Comparison of ENCODE assay signal across 8 cellular contexts in genomic region chr19:37719111-37719926, GRCh38. TPM values are rescaled to one million over a fixed set of nuclear protein-coding genes. Genes with fewer than 3 reads are reported as not detected.
DNase-seq lines count a peak whose midpoint lies in the region; ATAC-seq and TF ChIP-seq lines count a peak whose summit lies in the region.

TSS of gene ZNF607 (minus strand) at chr19:37719761. CDS start at chr19:37711618, 8,143 bp downstream.

- H3K36me3 Mint-ChIP-seq in naive thymus-derived CD4-positive, alpha-beta T cell, result peaks cover 5 to 29% (median 19%) of the 10 kb centered on the region in 5 donors
- H3K36me3 Mint-ChIP-seq in stimulated activated memory B cell treated with anti-CD40 and anti-IgM and Interleukin-4, amounts not matched to agents 10 μg/mL and 1 μg/mL and 100 μg/mL, for 72 hours, result peaks cover 19% of the 10 kb centered on the region

- H3K27me3 Mint-ChIP-seq in naive thymus-derived CD4-positive, alpha-beta T cell, result peaks cover 0 to 5% (median 0%) of the 10 kb centered on the region in 5 donors
- no peaks in the 10 kb centered on the region for H3K27me3 Mint-ChIP-seq in stimulated activated memory B cell treated with anti-CD40 and anti-IgM and Interleukin-4, amounts not matched to agents 10 μg/mL and 1 μg/mL and 100 μg/mL, for 72 hours

- H3K36me3 ChIP-seq in fibroblast of lung (ENCODE audit: control insufficient read depth, insufficient read depth, low read length), result no peaks in the 10 kb centered on the region
- H3K36me3 ChIP-seq in naive thymus-derived CD4-positive, alpha-beta T cell (ENCODE audit: control insufficient read depth in 2 of 3, insufficient read depth in 3 of 3, low read length in 3 of 3), result peaks cover 0 to 4% (median 0%) of the 10 kb centered on the region in 3 experiments

- H3K27me3 ChIP-seq in fibroblast of lung (ENCODE audit: control insufficient read depth, insufficient read depth, low read length), result no peaks in the 10 kb centered on the region
- no peaks in the 10 kb centered on the region for H3K27me3 ChIP-seq in naive thymus-derived CD4-positive, alpha-beta T cell (ENCODE audit: control insufficient read depth in 2 of 2, insufficient read depth in 2 of 2, low read length in 2 of 2)

- intact Hi-C loops in naive thymus-derived CD4-positive, alpha-beta T cell (cut with micrococcal nuclease), result loop anchor here (1.0 to 2.0 kb wide), 6 partner anchors 27 to 250 kb away; partner anchors contain the start of genes ZFP30 (in 2 of the 2), ZNF573 (in 2 of the 2), ZNF540 (in 1 of the 2) and ZNF570 (in 1 of the 2)

- H3K4me1 Mint-ChIP-seq in naive thymus-derived CD4-positive, alpha-beta T cell, result peaks cover 7 to 17% (median 10%) of the 10 kb centered on the region in 7 donors
- peaks cover 10% of the 10 kb centered on the region for H3K4me1 Mint-ChIP-seq in stimulated activated memory B cell treated with anti-CD40 and anti-IgM and Interleukin-4, amounts not matched to agents 10 μg/mL and 1 μg/mL and 100 μg/mL, for 72 hours

- peak within 1 kb of the TSS; percentile 90 to 97 (median 94) for H3K4me3 ChIP-seq in fibroblast of lung (replicated peaks in 1 of 4; ENCODE audit: control extremely low read depth in 1 of 4, insufficient read depth in 1 of 4, low read depth in 3 of 4, low read length in 4 of 4)
- H3K4me3 ChIP-seq in naive thymus-derived CD4-positive, alpha-beta T cell (ENCODE audit: low read length), result peak within 1 kb of the TSS; percentile 63

- peak within 1 kb of the TSS; percentile 95 for H2AFZ ChIP-seq in fibroblast of lung (ENCODE audit: low read length)

- TF ChIP-seq CTCF in GM20000 (IDR thresholded peaks at IDR 0.05; ENCODE audit: extremely low read depth, missing control alignments) (peak; percentile 60), fibroblast of lung (conservative IDR thresholded peaks at IDR 0.05 in 1 of 2, IDR thresholded peaks at IDR 0.05 in 1 of 2; ENCODE audit: low read depth in 1 of 2, low read length in 2 of 2) (peak; percentile 74 to 81)

- DNase-seq in COLO668 (lab: John Stamatoyannopoulos, UW; ENCODE audit: unreplicated experiment) (peak; percentile 95), GM20000 (ENCODE audit: low spot score) (peak; percentile 96), HUDEP-2 (lab: John Stamatoyannopoulos, UW; ENCODE audit: unreplicated experiment in 76 of 76) (peak in 74 of 76 experiments; percentile 15 to 93 (median 83)), OCI-M2 (lab: John Stamatoyannopoulos, UW; ENCODE audit: unreplicated experiment) (peak; percentile 98), activated T-helper 1 cell treated with Interleukin-2 at 50 U/mL for 16 hours (ENCODE audit: low read depth) (peak; percentile 67), fibroblast of lung (ENCODE audit: low read depth in 2 of 2) (peak; percentile 85 to 93)
- peak; percentile 43 to 80 (median 70) for DNase-seq in naive thymus-derived CD4-positive, alpha-beta T cell

- peak within 1 kb of the TSS; percentile 80 for H3K4me2 ChIP-seq in fibroblast of lung (ENCODE audit: extremely low read depth, insufficient read depth, low read length)

- CTCF ChIA-PET in naive thymus-derived CD4-positive, alpha-beta T cell (lab: Charles Lee), result interaction anchor here (0.7 kb wide), 1 partner anchor 41 kb away, joined by 4 read pairs; no protein-coding TSS in a partner anchor

- H3K4me3 Mint-ChIP-seq in naive thymus-derived CD4-positive, alpha-beta T cell, result peak within 1 kb of the TSS; percentile 80 to 95 (median 91)
- peak within 1 kb of the TSS; percentile 89 for H3K4me3 Mint-ChIP-seq in stimulated activated memory B cell treated with anti-CD40 and anti-IgM and Interleukin-4, amounts not matched to agents 10 μg/mL and 1 μg/mL and 100 μg/mL, for 72 hours

- H3K9ac ChIP-seq in fibroblast of lung (ENCODE audit: insufficient read depth, low read length), result peak within 1 kb of the TSS; percentile 66

- POLR2A ChIA-PET in naive thymus-derived CD4-positive, alpha-beta T cell (lab: Charles Lee), result interaction anchor here (0.7 kb wide), 1 partner anchor 27 kb away, joined by 4 read pairs; no protein-coding TSS in a partner anchor

- ATAC-seq in naive thymus-derived CD4-positive, alpha-beta T cell, result peak; percentile 87
- ATAC-seq in stimulated activated memory B cell treated with anti-CD40 and anti-IgM and Interleukin-4, amounts not matched to agents 10 μg/mL and 1 μg/mL and 100 μg/mL, for 72 hours, result peak; percentile 99

- peaks cover 0 to 75% (median 9%) of the 10 kb centered on the region in 11 donors for H3K9me3 Mint-ChIP-seq in naive thymus-derived CD4-positive, alpha-beta T cell
- no peaks in the 10 kb centered on the region for H3K9me3 Mint-ChIP-seq in stimulated activated memory B cell treated with anti-CD40 and anti-IgM and Interleukin-4, amounts not matched to agents 10 μg/mL and 1 μg/mL and 100 μg/mL, for 72 hours

- H3K9me3 ChIP-seq in fibroblast of lung (ENCODE audit: control insufficient read depth, insufficient read depth, low read depth, low read length), result no peaks in the 10 kb centered on the region
- no peaks in the 10 kb centered on the region for H3K9me3 ChIP-seq in naive thymus-derived CD4-positive, alpha-beta T cell (ENCODE audit: control insufficient read depth in 2 of 3, low read length in 3 of 3)

- H3K4me1 ChIP-seq in fibroblast of lung (ENCODE audit: control insufficient read depth, extremely low read depth, insufficient read depth, low read length), result no peaks in the 10 kb centered on the region
- peaks cover 6 to 7% of the 10 kb centered on the region in 2 donors for H3K4me1 ChIP-seq in naive thymus-derived CD4-positive, alpha-beta T cell (ENCODE audit: control insufficient read depth in 2 of 2, insufficient read depth in 2 of 2, low read length in 2 of 2)

- peaks cover 5% of the 10 kb centered on the region for H3K79me2 ChIP-seq in fibroblast of lung (ENCODE audit: control insufficient read depth, insufficient read depth, low read length)

- H3K27ac Mint-ChIP-seq in naive thymus-derived CD4-positive, alpha-beta T cell, result peak within 1 kb of the TSS; percentile 80 to 98 (median 86)
- peak within 1 kb of the TSS; percentile 86 for H3K27ac Mint-ChIP-seq in stimulated activated memory B cell treated with anti-CD40 and anti-IgM and Interleukin-4, amounts not matched to agents 10 μg/mL and 1 μg/mL and 100 μg/mL, for 72 hours

- peak within 1 kb of the TSS; percentile 59 for H3K27ac ChIP-seq in fibroblast of lung (ENCODE audit: insufficient read depth, low read length)
- H3K27ac ChIP-seq in naive thymus-derived CD4-positive, alpha-beta T cell (ENCODE audit: low read depth, low read length), result peak within 1 kb of the TSS; percentile 77

- H4K20me1 ChIP-seq in fibroblast of lung (ENCODE audit: control insufficient read depth, extremely low read depth, insufficient read depth, low read length), result no peaks in the 10 kb centered on the region

RNA-seq across cellular contexts. Expression of gene ZNF607, which starts in this region (rescaled TPM):
- total RNA-seq in fibroblast of lung, result 5.9 and 6.9 TPM in 2 replicates
- polyA plus RNA-seq in fibroblast of lung, result 1.9 and 2.5 TPM in 2 replicates
- polyA plus RNA-seq in fibroblast of lung (2012), result 1.8 and 2.5 TPM in 2 replicates
- polyA minus RNA-seq in fibroblast of lung (ENCODE audit: low replicate concordance), result 1.5 and 1.8 TPM in 2 replicates
- total RNA-seq in naive thymus-derived CD4-positive, alpha-beta T cell, result 10 to 100 TPM in 1 of 5 experiments, 1 to 10 TPM in 4; 3.5 to 10.8 (median 6.5) TPM
- polyA plus RNA-seq in naive thymus-derived CD4-positive, alpha-beta T cell, result 1 to 10 TPM; 2.0 to 5.1 TPM

Comparison
In these comparisons a context has a peak if more than half of its experiments do, and no peak if none do; other contexts are left out.
1. Peak in every context shown above with its lines: DNase-seq, ATAC-seq, H3K4me3 ChIP-seq and H3K27ac ChIP-seq.